Comparison of ENCODE assay signal across 27 cellular contexts in genomic region chr9:6763244-6763643, GRCh38. TPM values are rescaled to one million over a fixed set of nuclear protein-coding genes. Genes with fewer than 3 reads are reported as not detected.
DNase-seq lines count a peak whose midpoint lies in the region; ATAC-seq lines count a peak whose summit lies in the region.
"Had no signal": no experiment of that assay in that cellular context is flagged by ENCODE, and none has a peak within 500 bp of the region (broad histone marks: within the 10 kb centered on the region; RNA-seq: fewer than 3 reads in every experiment).

No MANE protein-coding gene starts in this region.

- POLR2A ChIA-PET in CD8-positive, alpha-beta memory T cell (lab: Charles Lee) = interaction anchor here (0.7 kb wide), 1 partner anchor 12 kb away, joined by 3 read pairs; no protein-coding TSS in a partner anchor
- POLR2A ChIA-PET in naive thymus-derived CD8-positive, alpha-beta T cell (lab: Charles Lee) = interaction anchor here (1.0 kb wide), 1 partner anchor 81 kb away, joined by 6 read pairs; no protein-coding TSS in a partner anchor

- no peak for DNase-seq in activated T-cell treated with anti-CD3 and anti-CD28 coated beads, Interleukin-2, amount 50 U/mL, for 24 hours
- DNase-seq in activated T-cell treated with anti-CD3 and anti-CD28 coated beads, Interleukin-2, amount 50 U/mL, for 1 hour = no peak
- DNase-seq in CD8-positive, alpha-beta memory T cell = no peak
- no peak for DNase-seq in activated T-helper 2 cell treated with anti-CD3 and anti-CD28 coated beads, Interferon-gamma antibody, Interleukin-2, Interleukin-4, amounts not matched to agents 10 μg/mL and 5 μg/mL and 100 μg/mL, durations not matched to agents 14 hours and 24 hours and 36 hours (ENCODE audit: low spot score)
- no peak for DNase-seq in naive thymus-derived CD8-positive, alpha-beta T cell
- DNase-seq in NCI-H524 (lab: John Stamatoyannopoulos, UW) (no peak), cerebellum (ENCODE audit: low spot score) (no peak)
- DNase-seq: ACHN; aorta; dermis blood vessel endothelial cell; DMS 273 treated with DMSO at 0.1 percent for 48 hours; IMR-90; midbrain; NCI-H1092 treated with DMSO at 0.1 percent for 48 hours; NCI-H1930; NCI-H2227 treated with DMSO at 0.1 percent for 48 hours; NCI-H748 treated with DMSO at 0.1 percent for 48 hours; posterior cingulate gyrus; sigmoid colon; stimulated activated CD4-positive, alpha-beta T cell treated with anti-CD3 and anti-CD28 coated beads, Interleukin-15, amount 100 ng/mL, for 24 hours; stomach; tibial artery had no signal

- H3K36me3 Mint-ChIP-seq in activated T-cell treated with anti-CD3 and anti-CD28 coated beads, Interleukin-2, amount 50 U/mL, for 24 hours (ENCODE audit: low read depth) = peaks cover 15% of the 10 kb centered on the region
- peaks cover 4 to 15% (median 5%) of the 10 kb centered on the region in 3 donors for H3K36me3 Mint-ChIP-seq in CD8-positive, alpha-beta memory T cell
- peaks cover 23% of the 10 kb centered on the region for H3K36me3 Mint-ChIP-seq in activated T-helper 2 cell treated with anti-CD3 and anti-CD28 coated beads, Interferon-gamma antibody, Interleukin-2, Interleukin-4, amounts not matched to agents 10 μg/mL and 5 μg/mL and 100 μg/mL, durations not matched to agents 14 hours and 24 hours and 36 hours (ENCODE audit: low read depth)
- H3K36me3 Mint-ChIP-seq in naive thymus-derived CD8-positive, alpha-beta T cell = peaks cover 4 to 9% (median 6%) of the 10 kb centered on the region in 3 donors
- H3K36me3 Mint-ChIP-seq: neural progenitor cell had no signal

- H3K27ac ChIP-seq in CD8-positive, alpha-beta memory T cell (ENCODE audit: low read depth, low read length) = no peak overlapping the region
- H3K27ac ChIP-seq: BLaER1 treated with 17β-estradiol and CSF1 and Interleukin-3, amounts not matched to agents 10 nM and 100 nM; cardiac muscle cell; neural progenitor cell; sigmoid colon; stomach; tibial artery had no signal

- H3K36me3 ChIP-seq in CD8-positive, alpha-beta memory T cell (ENCODE audit: insufficient read depth, low read length) = no peaks in the 10 kb centered on the region
- H3K36me3 ChIP-seq: cardiac muscle cell, neural progenitor cell, sigmoid colon, stomach, tibial artery had no signal

- peak overlapping the region; percentile 83 for H3K27ac Mint-ChIP-seq in activated T-cell treated with anti-CD3 and anti-CD28 coated beads, Interleukin-2, amount 50 U/mL, for 24 hours
- H3K27ac Mint-ChIP-seq in CD8-positive, alpha-beta memory T cell = peak overlapping the region in 5 of 8 donors; percentile 2 to 88 (median 20)
- H3K27ac Mint-ChIP-seq in activated T-helper 2 cell treated with anti-CD3 and anti-CD28 coated beads, Interferon-gamma antibody, Interleukin-2, Interleukin-4, amounts not matched to agents 10 μg/mL and 5 μg/mL and 100 μg/mL, durations not matched to agents 14 hours and 24 hours and 36 hours = peak overlapping the region; percentile 47
- peak overlapping the region; percentile 29 to 92 (median 65) for H3K27ac Mint-ChIP-seq in naive thymus-derived CD8-positive, alpha-beta T cell
- H3K27ac Mint-ChIP-seq: neural progenitor cell had no signal

- no peaks in the 10 kb centered on the region for H3K9me3 ChIP-seq in CD8-positive, alpha-beta memory T cell (ENCODE audit: low read length)
- H3K9me3 ChIP-seq: sigmoid colon, stomach, tibial artery had no signal

- H3K9me3 Mint-ChIP-seq in activated T-cell treated with anti-CD3 and anti-CD28 coated beads, Interleukin-2, amount 50 U/mL, for 24 hours = peaks cover 3% of the 10 kb centered on the region
- peaks cover 0 to 4% (median 0%) of the 10 kb centered on the region in 5 donors for H3K9me3 Mint-ChIP-seq in CD8-positive, alpha-beta memory T cell
- H3K9me3 Mint-ChIP-seq in activated T-helper 2 cell treated with anti-CD3 and anti-CD28 coated beads, Interferon-gamma antibody, Interleukin-2, Interleukin-4, amounts not matched to agents 10 μg/mL and 5 μg/mL and 100 μg/mL, durations not matched to agents 14 hours and 24 hours and 36 hours = peaks cover 6% of the 10 kb centered on the region
- peaks cover 0 to 10% (median 4%) of the 10 kb centered on the region in 9 donors for H3K9me3 Mint-ChIP-seq in naive thymus-derived CD8-positive, alpha-beta T cell

- H3K27me3 ChIP-seq in CD8-positive, alpha-beta memory T cell (ENCODE audit: insufficient read depth, low read length, poor library complexity, severe bottlenecking) = no peaks in the 10 kb centered on the region
- H3K27me3 ChIP-seq: BLaER1 treated with 17β-estradiol and CSF1 and Interleukin-3, amounts not matched to agents 10 nM and 100 nM; cardiac muscle cell; sigmoid colon; stomach; tibial artery had no signal

- ATAC-seq in naive thymus-derived CD8-positive, alpha-beta T cell = no peak
- ATAC-seq in GM21515 (IDR thresholded peaks at IDR 0.05; ENCODE audit: unreplicated experiment) = no peak
- ATAC-seq: SK-N-SH treated with all-trans-retinoic acid at 6 μM for 48 hours had no signal

- H3K4me1 ChIP-seq in CD8-positive, alpha-beta memory T cell (ENCODE audit: insufficient read depth, low read length) = peaks cover 25% of the 10 kb centered on the region

- peaks cover 68% of the 10 kb centered on the region for H3K4me1 Mint-ChIP-seq in activated T-cell treated with anti-CD3 and anti-CD28 coated beads, Interleukin-2, amount 50 U/mL, for 24 hours (ENCODE audit: low read depth)
- peaks cover 52 to 77% (median 74%) of the 10 kb centered on the region in 3 donors for H3K4me1 Mint-ChIP-seq in CD8-positive, alpha-beta memory T cell
- peaks cover 34% of the 10 kb centered on the region for H3K4me1 Mint-ChIP-seq in activated T-helper 2 cell treated with anti-CD3 and anti-CD28 coated beads, Interferon-gamma antibody, Interleukin-2, Interleukin-4, amounts not matched to agents 10 μg/mL and 5 μg/mL and 100 μg/mL, durations not matched to agents 14 hours and 24 hours and 36 hours (ENCODE audit: low read depth)
- peaks cover 30 to 73% (median 67%) of the 10 kb centered on the region in 4 donors for H3K4me1 Mint-ChIP-seq in naive thymus-derived CD8-positive, alpha-beta T cell

- no peaks in the 10 kb centered on the region for H3K27me3 Mint-ChIP-seq in activated T-cell treated with anti-CD3 and anti-CD28 coated beads, Interleukin-2, amount 50 U/mL, for 24 hours
- H3K27me3 Mint-ChIP-seq in CD8-positive, alpha-beta memory T cell = peaks cover 0 to 5% of the 10 kb centered on the region in 2 donors
- no peaks in the 10 kb centered on the region for H3K27me3 Mint-ChIP-seq in activated T-helper 2 cell treated with anti-CD3 and anti-CD28 coated beads, Interferon-gamma antibody, Interleukin-2, Interleukin-4, amounts not matched to agents 10 μg/mL and 5 μg/mL and 100 μg/mL, durations not matched to agents 14 hours and 24 hours and 36 hours (ENCODE audit: low read depth)
- no peaks in the 10 kb centered on the region for H3K27me3 Mint-ChIP-seq in naive thymus-derived CD8-positive, alpha-beta T cell

- H3K4me3 ChIP-seq in CD8-positive, alpha-beta memory T cell (ENCODE audit: low read length) = no peak overlapping the region
- H3K4me3 ChIP-seq: BLaER1 treated with 17β-estradiol and CSF1 and Interleukin-3, amounts not matched to agents 10 nM and 100 nM; cardiac muscle cell; neural progenitor cell; sigmoid colon; stomach; tibial artery had no signal

- no peak overlapping the region for H3K4me3 Mint-ChIP-seq in activated T-cell treated with anti-CD3 and anti-CD28 coated beads, Interleukin-2, amount 50 U/mL, for 24 hours
- H3K4me3 Mint-ChIP-seq in CD8-positive, alpha-beta memory T cell = peak overlapping the region in 1 of 7 donors; percentile 56
- no peak overlapping the region for H3K4me3 Mint-ChIP-seq in activated T-helper 2 cell treated with anti-CD3 and anti-CD28 coated beads, Interferon-gamma antibody, Interleukin-2, Interleukin-4, amounts not matched to agents 10 μg/mL and 5 μg/mL and 100 μg/mL, durations not matched to agents 14 hours and 24 hours and 36 hours (ENCODE audit: low read depth)
- H3K4me3 Mint-ChIP-seq in naive thymus-derived CD8-positive, alpha-beta T cell = peak overlapping the region in 8 of 10 donors; percentile 8 to 69 (median 46)
- H3K4me3 Mint-ChIP-seq: neural progenitor cell had no signal

- CTCF ChIA-PET in CD8-positive, alpha-beta memory T cell (lab: Charles Lee) = interaction anchor here (1.0 kb wide), 1 partner anchor 14 kb away, joined by 3 read pairs; no protein-coding TSS in a partner anchor

- intact Hi-C loops in activated T-helper 2 cell treated with anti-CD3 and anti-CD28 coated beads, Interferon-gamma antibody, Interleukin-2, Interleukin-4, amounts not matched to agents 10 μg/mL and 5 μg/mL and 100 μg/mL, durations not matched to agents 14 hours and 24 hours and 36 hours (cut with micrococcal nuclease) = no loop called here

RNA-seq across cellular contexts. Expression of gene KDM4C, which starts 5.5 kb away (rescaled TPM):
- 10 to 100 TPM; 25.9 to 26.8 TPM for total RNA-seq in CD8-positive, alpha-beta memory T cell
- polyA plus RNA-seq in CD8-positive, alpha-beta memory T cell = 31.9 TPM
- 36.0 and 38.4 TPM in 2 replicates for total RNA-seq in activated T-helper 2 cell treated with anti-CD3 and anti-CD28 coated beads, Interferon-gamma antibody, Interleukin-2, Interleukin-4, amounts not matched to agents 10 μg/mL and 5 μg/mL and 100 μg/mL, durations not matched to agents 14 hours and 24 hours and 36 hours
- total RNA-seq in naive thymus-derived CD8-positive, alpha-beta T cell = 10 to 100 TPM; 74.5 to 83.6 TPM
- 10 to 100 TPM; 27.5 to 27.8 (median 27.6) TPM for polyA plus RNA-seq in naive thymus-derived CD8-positive, alpha-beta T cell
- 61.5 TPM for total RNA-seq in cerebellum

Comparison
In these comparisons a context has a peak if more than half of its experiments do, and no peak if none do; other contexts are left out.
1. H3K27ac Mint-ChIP-seq: peak in every context shown above with its lines; median percentile 83 in activated T-cell treated with anti-CD3 and anti-CD28 coated beads, Interleukin-2, amount 50 U/mL, for 24 hours; 65 in naive thymus-derived CD8-positive, alpha-beta T cell; 47 in activated T-helper 2 cell treated with anti-CD3 and anti-CD28 coated beads, Interferon-gamma antibody, Interleukin-2, Interleukin-4, amounts not matched to agents 10 μg/mL and 5 μg/mL and 100 μg/mL, durations not matched to agents 14 hours and 24 hours and 36 hours; 20 in CD8-positive, alpha-beta memory T cell.
2. H3K4me3 Mint-ChIP-seq: peak in naive thymus-derived CD8-positive, alpha-beta T cell (8 of 10); none in activated T-cell treated with anti-CD3 and anti-CD28 coated beads, Interleukin-2, amount 50 U/mL, for 24 hours (single experiment) and activated T-helper 2 cell treated with anti-CD3 and anti-CD28 coated beads, Interferon-gamma antibody, Interleukin-2, Interleukin-4, amounts not matched to agents 10 μg/mL and 5 μg/mL and 100 μg/mL, durations not matched to agents 14 hours and 24 hours and 36 hours (single experiment).